12 cellular contexts compared by ENCODE assay signal in the genomic region with DNA sequence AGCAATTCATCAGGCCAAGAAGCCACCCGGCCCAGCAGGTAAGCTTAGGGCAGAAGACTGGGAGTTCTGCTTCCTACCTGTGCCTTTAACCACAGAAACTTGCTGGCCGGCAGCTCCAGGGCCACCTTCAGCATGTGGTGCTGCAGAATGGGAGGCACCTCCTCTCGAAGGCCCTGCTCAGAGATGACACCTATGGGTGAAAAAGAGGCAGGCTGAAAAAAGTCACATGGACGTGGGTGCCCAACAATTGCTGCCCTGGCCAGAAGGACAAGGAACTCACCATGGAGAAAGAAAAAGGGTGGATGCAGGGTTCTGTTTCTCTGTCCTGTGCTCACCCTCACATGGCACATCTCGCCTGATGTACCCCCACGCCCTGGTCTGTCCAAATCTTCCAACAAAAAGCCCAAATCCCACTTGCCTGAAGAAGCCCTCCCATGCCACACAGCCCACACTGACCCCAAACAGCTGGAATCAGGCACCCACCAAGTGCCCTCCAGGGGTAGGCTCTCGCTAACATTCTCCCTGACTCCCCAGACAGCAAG. TPM values are rescaled to one million over a fixed set of nuclear protein-coding genes. Genes with fewer than 3 reads are reported as not detected.
DNase-seq lines count a peak whose midpoint lies in the region; ATAC-seq and TF ChIP-seq lines count a peak whose summit lies in the region.
"Had no signal": no experiment of that assay in that cellular context is flagged by ENCODE, and none has a peak within 500 bp of the region (broad histone marks: within the 10 kb centered on the region; RNA-seq: fewer than 3 reads in every experiment).

No MANE protein-coding gene starts in this region.

- intact Hi-C loops in psoas muscle (cut with DNase I): loop anchor here in 1 of 2 donors (10.0 kb wide), 2 partner anchors 385 to 665 kb away; no protein-coding TSS in a partner anchor

- no peak overlapping the region for H3K4me2 ChIP-seq in Loucy (ENCODE audit: low read depth, low read length, poor library complexity, severe bottlenecking)
- H3K4me2 ChIP-seq: BLaER1 had no signal

- H3K4me3 ChIP-seq in Loucy (ENCODE audit: low read length, poor library complexity, severe bottlenecking): no peak overlapping the region
- no peak overlapping the region for H3K4me3 ChIP-seq in retinal pigment epithelial cell (ENCODE audit: low read length)
- no peak overlapping the region for H3K4me3 ChIP-seq in psoas muscle
- H3K4me3 ChIP-seq: BLaER1, SJCRH30 had no signal

- H2AFZ ChIP-seq in Loucy (ENCODE audit: low read length): no peak overlapping the region

- no peaks in the 10 kb centered on the region for H3K9me3 Mint-ChIP-seq in nephron progenitor cell

- H3K9me2 ChIP-seq in Loucy (replicated peaks; ENCODE audit: low read depth, low read length): no peaks in the 10 kb centered on the region

- H3K4me1 Mint-ChIP-seq in nephron progenitor cell: no peaks in the 10 kb centered on the region

- no peak for ATAC-seq in HG03108 (IDR thresholded peaks at IDR 0.05; ENCODE audit: unreplicated experiment)
- no peak for ATAC-seq in psoas muscle
- ATAC-seq: activated CD8-positive, alpha-beta memory T cell treated with anti-CD3 and anti-CD28 coated beads, Interleukin-2, amount 10 ng/mL, durations not matched to agents 7 days and 5 days had no signal

- H4K20me1 ChIP-seq in Loucy (ENCODE audit: insufficient read depth, low read length, poor library complexity, severe bottlenecking): no peaks in the 10 kb centered on the region
- H4K20me1 ChIP-seq: BLaER1 had no signal

- H3K9ac ChIP-seq in Loucy (ENCODE audit: low read depth, low read length, poor library complexity, severe bottlenecking): no peak overlapping the region
- H3K9ac ChIP-seq: BLaER1 had no signal

- no peaks in the 10 kb centered on the region for H3F3A ChIP-seq in Loucy (ENCODE audit: low read depth)

- H3K36me3 Mint-ChIP-seq in nephron progenitor cell (ENCODE audit: low read depth): peaks cover 81% of the 10 kb centered on the region

- H3K4me1 ChIP-seq in Loucy (ENCODE audit: insufficient read depth, low read length, poor library complexity, severe bottlenecking) (no peaks in the 10 kb centered on the region), psoas muscle (no peaks in the 10 kb centered on the region)
- H3K4me1 ChIP-seq: SJCRH30 had no signal

- no peak overlapping the region for H3K4me3 Mint-ChIP-seq in nephron progenitor cell
- H3K4me3 Mint-ChIP-seq: activated CD8-positive, alpha-beta memory T cell treated with anti-CD3 and anti-CD28 coated beads, Interleukin-2, amount 10 ng/mL, durations not matched to agents 7 days and 5 days had no signal

- WGBS in psoas muscle, 3 donors: 69 to 80% (median 71%) methylated on average over 7 of the region's 7 CpGs

- H3K9me3 ChIP-seq in Loucy (ENCODE audit: insufficient read depth, low read depth, low read length) (no peaks in the 10 kb centered on the region), psoas muscle (no peaks in the 10 kb centered on the region)
- H3K9me3 ChIP-seq: BLaER1, SJCRH30 had no signal

- TF ChIP-seq CTCF in Loucy (conservative IDR thresholded peaks at IDR 0.05; ENCODE audit: low read length): peak; percentile 50
- peak; percentile 42 for TF ChIP-seq CTCF in retinal pigment epithelial cell (conservative IDR thresholded peaks at IDR 0.05; ENCODE audit: low read depth, low read length)
- TF ChIP-seq CTCF in nephron progenitor cell (IDR thresholded peaks at IDR 0.05): no peak
- no peak for TF ChIP-seq CTCF in psoas muscle (IDR thresholded peaks at IDR 0.05)

- H3K36me3 ChIP-seq in Loucy (ENCODE audit: insufficient read depth, low read length) (peaks cover 23% of the 10 kb centered on the region; the same call in 1 of the 2 replicates), psoas muscle (ENCODE audit: insufficient read depth in 1 of 2, low read depth in 1 of 2) (peaks cover 16 to 100% of the 10 kb centered on the region in 2 donors)

- DNase-seq in NCI-H82 (lab: John Stamatoyannopoulos, UW) (peak; percentile 17), NCI-H82 treated with DMSO at 0.1 percent for 48 hours (lab: John Stamatoyannopoulos, UW; ENCODE audit: unreplicated experiment) (no peak), dermis blood vessel endothelial cell (peak; percentile 23), retinal pigment epithelial cell (ENCODE audit: low read depth) (no peak), nephron progenitor cell (no peak), psoas muscle (no peak)
- DNase-seq: activated CD8-positive, alpha-beta memory T cell treated with anti-CD3 and anti-CD28 coated beads, Interleukin-2, amount 10 ng/mL, durations not matched to agents 7 days and 5 days; cerebellar nuclear complex; SJCRH30 had no signal

- H3K27me3 ChIP-seq in Loucy (ENCODE audit: insufficient read depth, low read length, poor library complexity, severe bottlenecking) (no peaks in the 10 kb centered on the region), psoas muscle (ENCODE audit: insufficient read depth in 3 of 3, low read length in 2 of 3) (no peaks in the 10 kb centered on the region)
- H3K27me3 ChIP-seq: BLaER1, SJCRH30 had no signal

- H3K27ac ChIP-seq in psoas muscle: no peak overlapping the region
- H3K27ac ChIP-seq: BLaER1, SJCRH30 had no signal

- no peaks in the 10 kb centered on the region for H3K79me2 ChIP-seq in Loucy (ENCODE audit: insufficient read depth, low read length)

- no peak overlapping the region for H3K27ac Mint-ChIP-seq in nephron progenitor cell

- no peaks in the 10 kb centered on the region for H3K27me3 Mint-ChIP-seq in nephron progenitor cell (ENCODE audit: low read depth, poor library complexity)
- H3K27me3 Mint-ChIP-seq: activated CD8-positive, alpha-beta memory T cell treated with anti-CD3 and anti-CD28 coated beads, Interleukin-2, amount 10 ng/mL, durations not matched to agents 7 days and 5 days had no signal

RNA-seq across cellular contexts. Expression of a gene that starts 33.0 kb away (rescaled TPM):
- total RNA-seq in dermis blood vessel endothelial cell: 18.5 and 27.6 TPM in 2 replicates
- 10 to 100 TPM; 12.9 to 19.8 (median 17.9) TPM for total RNA-seq in psoas muscle
- 1 to 10 TPM; 4.8 to 9.5 (median 8.1) TPM for polyA plus RNA-seq in psoas muscle

RNA-seq across cellular contexts. Expression of a gene that starts 52.7 kb away (rescaled TPM):
- 17.9 and 39.7 TPM in 2 replicates for total RNA-seq in dermis blood vessel endothelial cell
- total RNA-seq in psoas muscle: 10 to 100 TPM in 1 of 4 donors, 1 to 10 TPM in 3; 5.5 to 10.7 (median 7.3) TPM
- 1 to 10 TPM; 5.6 to 9.7 (median 5.8) TPM for polyA plus RNA-seq in psoas muscle

Comparison
In these comparisons a context has a peak if more than half of its experiments do, and no peak if none do; other contexts are left out.
1. DNase-seq: peak in NCI-H82 (single experiment) and dermis blood vessel endothelial cell (single experiment); none in NCI-H82 treated with DMSO at 0.1 percent for 48 hours (single experiment), retinal pigment epithelial cell (single experiment), nephron progenitor cell (single experiment) and psoas muscle (0 of 2).
2. CTCF ChIP-seq: peak in Loucy (single experiment) and retinal pigment epithelial cell (single experiment); none in nephron progenitor cell (single experiment) and psoas muscle (single experiment).